In the genomic region with DNA sequence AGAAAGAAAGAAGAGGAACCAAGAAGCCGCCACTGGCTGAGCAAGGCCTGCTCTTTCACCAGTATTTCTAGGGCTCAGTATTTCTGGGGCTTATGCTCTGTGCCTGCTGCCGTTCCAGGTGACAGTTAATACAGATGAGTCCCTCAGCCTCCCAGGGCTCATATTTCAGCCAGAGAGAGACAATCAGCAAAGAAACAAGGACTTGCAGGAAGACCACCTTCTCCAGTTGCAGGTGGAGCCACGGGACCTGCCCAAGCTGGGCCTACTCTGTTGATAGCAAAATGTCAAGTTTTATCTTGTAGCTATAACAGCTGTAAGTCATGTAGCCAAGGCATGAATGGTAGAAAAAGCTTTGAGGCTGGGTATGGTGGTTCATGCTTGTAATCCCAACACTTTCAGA, we compare ENCODE assay signal across 23 cellular contexts.
"Had no signal": no experiment of that assay in that cellular context is flagged by ENCODE, and none has a peak within 500 bp of the region (broad histone marks: within the 10 kb centered on the region; RNA-seq: fewer than 3 reads in every experiment).

No MANE protein-coding gene starts in this region.

- DNase-seq: naive thymus-derived CD8-positive, alpha-beta T cell; occipital lobe; ovary; posterior cingulate gyrus; psoas muscle; right cardiac atrium; right lobe of liver; sigmoid colon; small intestine; stimulated activated CD4-positive, alpha-beta T cell treated with anti-CD3 and anti-CD28 coated beads, Interleukin-12 subunit alpha, Interleukin-12 subunit beta, amount 100 ng/mL, for 4 hours; stimulated activated CD4-positive, alpha-beta T cell treated with anti-CD3 and anti-CD28 coated beads, Interleukin-1b, Interleukin-23, amount 100 ng/mL, for 48 hours; stimulated activated CD4-positive, alpha-beta T cell treated with anti-CD3 and anti-CD28 coated beads, Interleukin-4, amount 100 ng/mL, for 1 hour; stimulated activated CD4-positive, alpha-beta T cell treated with anti-CD3 and anti-CD28 coated beads, Interleukin-4, amount 100 ng/mL, for 4 hours; stimulated activated CD8-positive, alpha-beta memory T cell treated with anti-CD3 and anti-CD28 coated beads, Interleukin-4, amount 100 ng/mL, for 48 hours; stimulated activated naive CD4-positive, alpha-beta T cell; stimulated activated naive CD8-positive, alpha-beta T cell treated with anti-CD3 and anti-CD28 coated beads, Interleukin-15, amount 100 ng/mL, for 72 hours; stimulated activated naive CD8-positive, alpha-beta T cell treated with anti-CD3 and anti-CD28 coated beads, Interleukin-15, Interleukin-2, amounts not matched to agents 100 U/mL and 50 U/mL, for 24 hours; substantia nigra; testis; tibial artery; transverse colon; upper lobe of right lung; uterus had no signal
